ENCODE assay signal across 10 cellular contexts in genomic region chr21:29182674-29183073, GRCh38. TPM values are rescaled to one million over a fixed set of nuclear protein-coding genes. Genes with fewer than 3 reads are reported as not detected.
DNase-seq lines count a peak whose midpoint lies in the region; FAIRE-seq and TF ChIP-seq lines count a peak whose summit lies in the region.
"Had no signal": no experiment of that assay in that cellular context is flagged by ENCODE, and none has a peak within 500 bp of the region (broad histone marks: within the 10 kb centered on the region; RNA-seq: fewer than 3 reads in every experiment).

No MANE protein-coding gene starts in this region.

- peak overlapping the region; percentile 11 for H2AFZ ChIP-seq in hepatocyte

- DNase-seq in GM12864 (ENCODE audit: low read depth): no peak
- no peak for DNase-seq in SJSA1 (ENCODE audit: low read depth in 1 of 2, low spot score in 2 of 2)
- DNase-seq in hepatocyte (ENCODE audit: low spot score): no peak
- no peak for DNase-seq in spleen
- DNase-seq in stimulated activated CD4-positive, alpha-beta T cell treated with anti-CD3 and anti-CD28 coated beads, Interleukin-1b, Interleukin-23, amount 100 ng/mL, for 48 hours: no peak
- DNase-seq in activated CD8-positive, alpha-beta memory T cell treated with anti-CD3 and anti-CD28 coated beads for 24 hours: no peak
- DNase-seq in NOMO-1 treated with dmso at 0.1 percent for 144 hours (lab: John Stamatoyannopoulos, UW; ENCODE audit: unreplicated experiment): no peak
- no peak for DNase-seq in D721Med (ENCODE audit: insufficient read length, low spot score)
- DNase-seq: NCI-H1930, T-cell had no signal

- H3K4me2 ChIP-seq in hepatocyte: peak overlapping the region; percentile 75

- H3K4me3 ChIP-seq in GM12864 (ENCODE audit: low read depth, low read length) (peak overlapping the region; percentile 1; the same call in 1 of the 2 replicates), SJSA1 (peak overlapping the region; percentile 38), hepatocyte (no peak overlapping the region), spleen (no peak overlapping the region)

- H3K4me1 ChIP-seq in SJSA1 (replicated peaks): peaks cover 26% of the 10 kb centered on the region
- peaks cover 25% of the 10 kb centered on the region for H3K4me1 ChIP-seq in hepatocyte (ENCODE audit: insufficient read depth)
- H3K4me1 ChIP-seq in spleen: peaks cover 0 to 51% (median 30%) of the 10 kb centered on the region in 6 donors

- no peak for TF ChIP-seq POLR2A in spleen (IDR thresholded peaks at IDR 0.05)

- H4K20me1 ChIP-seq in hepatocyte (ENCODE audit: insufficient read depth, poor library complexity, severe bottlenecking): no peaks in the 10 kb centered on the region

- H3K9me3 ChIP-seq in SJSA1 (replicated peaks) (no peaks in the 10 kb centered on the region), hepatocyte (ENCODE audit: low read depth) (no peaks in the 10 kb centered on the region), spleen (no peaks in the 10 kb centered on the region)

- no peaks in the 10 kb centered on the region for H3K79me2 ChIP-seq in hepatocyte

- WGBS in hepatocyte (ENCODE audit: low lambda C conversion rate, missing lambda C conversion rate): 38% methylated on average over 4 of the region's 4 CpGs
- WGBS in spleen, 5 donors: 75 to 89% (median 80%) methylated on average over 4 of the region's 4 CpGs

- H3K27me3 ChIP-seq in SJSA1 (replicated peaks) (no peaks in the 10 kb centered on the region), hepatocyte (no peaks in the 10 kb centered on the region), spleen (replicated peaks in 1 of 7) (no peaks in the 10 kb centered on the region)

- TF ChIP-seq CTCF in GM12864 (IDR thresholded peaks at IDR 0.05; ENCODE audit: low read depth, low read length, missing control alignments): no peak
- TF ChIP-seq CTCF in hepatocyte (IDR thresholded peaks at IDR 0.05; ENCODE audit: poor library complexity): no peak
- no peak for TF ChIP-seq CTCF in spleen (IDR thresholded peaks at IDR 0.05 in 8 of 11, conservative IDR thresholded peaks at IDR 0.05 in 3 of 11)
- TF ChIP-seq CTCF in D721Med (IDR thresholded peaks at IDR 0.05; ENCODE audit: insufficient read depth, missing control alignments): no peak

- H3K9me2 ChIP-seq in hepatocyte (replicated peaks; ENCODE audit: insufficient read depth): no peaks in the 10 kb centered on the region

- H3K36me3 ChIP-seq in SJSA1 (no peaks in the 10 kb centered on the region), hepatocyte (replicated peaks; ENCODE audit: insufficient read depth, low read depth) (no peaks in the 10 kb centered on the region), spleen (no peaks in the 10 kb centered on the region)

- intact Hi-C loops in spleen (cut with DNase I; ENCODE audit: low total_unique reads): no loop called here

- H3K27ac ChIP-seq in SJSA1 (peak overlapping the region; percentile 100), hepatocyte (peak overlapping the region; percentile 96), spleen (peak overlapping the region; percentile 46 to 88 (median 86))

- no peak for FAIRE-seq in D721Med (lab: Jason Lieb, UNC)

RNA-seq across cellular contexts. Expression of gene MAP3K7CL, which starts 52.2 kb away (rescaled TPM):
- total RNA-seq in SJSA1 (2014; rRNA removed; shearing (Covaris generic)): 5.3 and 11.7 TPM in 2 replicates
- total RNA-seq in hepatocyte (0.16 TPM in 1 of 2 replicates, not detected in the other), spleen (10 to 100 TPM in 5 of 7 donors, 1 to 10 TPM in 2; 7.1 to 24.3 (median 13.9) TPM)
- polyA plus RNA-seq in hepatocyte (0.59 and 0.64 TPM in 2 replicates), spleen (10 to 100 TPM in 2 of 3 donors, 1 to 10 TPM in 1; 6.9 to 13.3 (median 10.5) TPM)

Comparison
In these comparisons a context has a peak if more than half of its experiments do, and no peak if none do; other contexts are left out.
1. H3K4me3 ChIP-seq: peak in GM12864 (single experiment) and SJSA1 (single experiment); none in hepatocyte (single experiment) and spleen (0 of 8).
2. Peak in every context shown above with its lines, with median percentiles within 50 percentile points of each other: H3K27ac ChIP-seq.